ENCODE assay signal across 10 cellular contexts in the genomic region with DNA sequence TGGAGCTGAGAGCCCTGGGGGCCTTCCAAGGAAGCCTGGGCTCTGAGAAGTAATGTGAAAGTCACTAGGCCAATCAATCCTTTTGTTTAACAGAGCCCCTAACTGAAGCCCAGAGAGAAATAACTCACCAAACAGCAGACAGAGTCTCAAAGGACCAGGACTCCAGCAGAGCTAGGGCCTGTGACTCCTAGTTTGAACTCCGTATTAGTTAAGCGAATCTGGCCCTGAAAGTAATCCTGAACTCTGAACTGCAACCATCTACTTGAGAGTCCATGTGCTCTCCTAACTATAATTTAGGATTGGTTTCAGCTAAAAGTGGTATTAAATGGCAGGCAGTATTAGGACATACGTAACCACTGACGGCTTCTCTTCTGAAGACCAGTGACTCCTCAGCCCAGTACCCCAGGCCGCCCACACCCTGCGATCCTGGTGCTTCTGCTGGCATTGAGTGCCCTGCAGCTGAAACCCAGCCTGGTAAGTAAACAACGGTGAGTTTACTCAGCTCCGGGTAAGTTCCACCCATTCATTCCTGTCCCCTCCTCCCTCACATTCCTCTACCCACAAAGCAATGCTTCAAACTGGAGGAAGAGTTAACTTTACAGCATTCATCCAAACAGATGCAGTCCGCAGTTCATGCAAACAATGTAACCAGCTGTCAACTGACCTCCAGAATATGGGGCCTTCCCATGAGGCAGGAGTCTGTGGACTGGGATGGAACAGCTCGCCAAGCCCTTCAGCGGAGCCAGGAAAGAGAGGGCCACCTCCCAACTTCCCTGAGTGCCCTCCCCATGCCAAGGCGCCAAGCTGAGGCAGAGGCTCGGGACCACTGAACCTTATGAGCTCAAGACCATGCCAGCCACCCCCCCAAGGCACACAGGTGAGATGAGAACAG. TPM values are rescaled to one million over a fixed set of nuclear protein-coding genes. Genes with fewer than 3 reads are reported as not detected.
DNase-seq lines count a peak whose midpoint lies in the region; ATAC-seq and TF ChIP-seq lines count a peak whose summit lies in the region.
"Had no signal": no experiment of that assay in that cellular context is flagged by ENCODE, and none has a peak within 500 bp of the region (broad histone marks: within the 10 kb centered on the region; RNA-seq: fewer than 3 reads in every experiment).

No MANE protein-coding gene starts in this region.

- H3K23ac ChIP-seq in mesendoderm (ENCODE audit: low read length): no peak overlapping the region

- H3K9ac ChIP-seq in mammary epithelial cell (ENCODE audit: insufficient read depth, low read length) (no peak overlapping the region), mesendoderm (ENCODE audit: low read length) (no peak overlapping the region)

- no peak overlapping the region for H4K8ac ChIP-seq in mesendoderm (ENCODE audit: low read depth, low read length)

- no peaks in the 10 kb centered on the region for H3K79me2 ChIP-seq in mammary epithelial cell (ENCODE audit: insufficient read depth, low read length)
- H3K79me2 ChIP-seq in mesendoderm (ENCODE audit: control insufficient read depth, insufficient read depth, low read length): no peaks in the 10 kb centered on the region

- H3K4me1 ChIP-seq in mammary epithelial cell (ENCODE audit: insufficient read depth, low read length) (peaks cover 2% of the 10 kb centered on the region), mesendoderm (ENCODE audit: control insufficient read depth, low read depth, low read length) (no peaks in the 10 kb centered on the region)

- H3K9me3 ChIP-seq in AG04450 (ENCODE audit: control insufficient read depth, insufficient read depth, low read length) (peaks cover 2% of the 10 kb centered on the region; the same call in 1 of the 2 replicates), mammary epithelial cell (replicated peaks; ENCODE audit: insufficient read depth, low read length) (no peaks in the 10 kb centered on the region)

- no peak overlapping the region for H2BK5ac ChIP-seq in mesendoderm (ENCODE audit: low read length)

- H3K4me2 ChIP-seq in mammary epithelial cell (ENCODE audit: insufficient read depth, low read depth, low read length) (no peak overlapping the region), mesendoderm (ENCODE audit: low read length) (no peak overlapping the region)

- BruUV-seq in mammary epithelial cell (replicated peaks; lab: Mats Ljungman, UMichigan): no TSS peak

- ATAC-seq in GM19324 (IDR thresholded peaks at IDR 0.05; ENCODE audit: low FRiP score, unreplicated experiment): no peak
- ATAC-seq in GM21390 (IDR thresholded peaks at IDR 0.05; ENCODE audit: unreplicated experiment): no peak

- in situ Hi-C loops in mammary epithelial cell (cut with MboI; ENCODE audit: low sequenced_read_pairs in 2 of 2): no loop called here

- H2AK5ac ChIP-seq in mesendoderm (ENCODE audit: low read length): no peak overlapping the region

- H4K5ac ChIP-seq in mesendoderm (ENCODE audit: low read length): no peak overlapping the region

- no peaks in the 10 kb centered on the region for H4K20me1 ChIP-seq in mammary epithelial cell (ENCODE audit: insufficient read depth, low read length)

- TF ChIP-seq CTCF in AG04450 (IDR thresholded peaks at IDR 0.05; ENCODE audit: low read depth, low read length): no peak
- TF ChIP-seq CTCF in mammary epithelial cell (conservative IDR thresholded peaks at IDR 0.05 in 1 of 2, IDR thresholded peaks at IDR 0.05 in 1 of 2; ENCODE audit: extremely low read depth in 1 of 2, insufficient read depth in 1 of 2, low read depth in 1 of 2, low read length in 2 of 2): no peak

- CTCF ChIA-PET in AG04450 (lab: Charles Lee) (interaction anchor here (1.0 kb wide), 1 partner anchor 10 kb away, joined by 3 read pairs; no protein-coding TSS in a partner anchor), mammary epithelial cell (lab: Charles Lee; ENCODE audit: low non-redundant PET) (interaction anchor here (0.8 kb wide), 1 partner anchor 15 kb away, joined by 6 read pairs; no protein-coding TSS in a partner anchor)

- peak overlapping the region; percentile 11 for H3K27ac ChIP-seq in AG04450 (ENCODE audit: low read depth, low read length)
- H3K27ac ChIP-seq in mammary epithelial cell (ENCODE audit: insufficient read depth, low read depth, low read length): no peak overlapping the region
- H3K27ac ChIP-seq in mesendoderm (ENCODE audit: low read depth, low read length): no peak overlapping the region

- H2BK120ac ChIP-seq in mesendoderm (ENCODE audit: low read depth, low read length): no peak overlapping the region

- no peak overlapping the region for H3K4ac ChIP-seq in mesendoderm (ENCODE audit: low read depth, low read length)

- POLR2A ChIA-PET in AG04450 (lab: Yijun Ruan, JAX): no interaction called here

- H2AFZ ChIP-seq in mammary epithelial cell (ENCODE audit: low read depth, low read length): no peak overlapping the region

- WGBS in mammary epithelial cell (ENCODE audit: low coverage, missing lambda C conversion rate): 97% methylated on average over 13 of the region's 13 CpGs
- no CpG with 5 or more reads among the region's 13 CpGs for WGBS in mesendoderm (ENCODE audit: extremely low coverage, insufficient coverage, low lambda C conversion rate)

- no peaks in the 10 kb centered on the region for H3K36me3 ChIP-seq in mammary epithelial cell (ENCODE audit: insufficient read depth, low read length)
- no peaks in the 10 kb centered on the region for H3K36me3 ChIP-seq in mesendoderm (ENCODE audit: control insufficient read depth, insufficient read depth, low read length)

- H3K4me3 ChIP-seq in AG04450 (ENCODE audit: low read depth, low read length) (no peak overlapping the region), mammary epithelial cell (replicated peaks in 1 of 3; ENCODE audit: insufficient read depth in 1 of 3, low read depth in 2 of 3, low read length in 3 of 3) (no peak overlapping the region), mesendoderm (ENCODE audit: low read length) (no peak overlapping the region)

- no peak overlapping the region for H2BK15ac ChIP-seq in mesendoderm (replicated peaks; ENCODE audit: low read depth)

- H3K79me1 ChIP-seq in mesendoderm (ENCODE audit: low read length): peaks cover 1% of the 10 kb centered on the region

- intact Hi-C loops in mammary epithelial cell (cut with micrococcal nuclease): no loop called here

- H3K56ac ChIP-seq in mesendoderm (ENCODE audit: low read length): no peak overlapping the region

- H3K18ac ChIP-seq in mesendoderm (ENCODE audit: low read length): no peak overlapping the region

- dilution Hi-C loops in mammary epithelial cell (cut with HindIII; ENCODE audit: low sequenced_read_pairs): no loop called here

- DNase-seq in AG04450 (ENCODE audit: low read depth, low spot score): peak; percentile 13
- DNase-seq in NCI-H146 (lab: John Stamatoyannopoulos, UW): peak; percentile 50
- peak; percentile 42 for DNase-seq in mammary epithelial cell
- DNase-seq in mesendoderm: peak; percentile 41
- DNase-seq in NOMO-1 treated with dmso at 0.1 percent for 144 hours (lab: John Stamatoyannopoulos, UW; ENCODE audit: unreplicated experiment): no peak
- DNase-seq in activated CD8-positive, alpha-beta memory T cell treated with anti-CD3 and anti-CD28 coated beads, Interleukin-2, amount 50 U/mL, for 4 hours: no peak
- DNase-seq: activated naive CD4-positive, alpha-beta T cell treated with Interleukin-2 at 50 U/mL for 16 hours; posterior cingulate gyrus had no signal

- H3K27me3 ChIP-seq in AG04450 (ENCODE audit: control insufficient read depth, insufficient read depth, low read length): peaks cover 11% of the 10 kb centered on the region
- H3K27me3 ChIP-seq in mammary epithelial cell (ENCODE audit: insufficient read depth, low read length): no peaks in the 10 kb centered on the region
- no peaks in the 10 kb centered on the region for H3K27me3 ChIP-seq in mesendoderm (ENCODE audit: insufficient read depth, low read length, poor library complexity)

RNA-seq across cellular contexts. Expression of gene MYO5C, which starts 7.3 kb away (rescaled TPM):
- polyA plus RNA-seq in AG04450 (2011; rRNA removed) (0.14 and 0.24 TPM in 2 replicates), mammary epithelial cell (1.2 TPM)
- polyA minus RNA-seq in AG04450 (2011; rRNA and poly(A)+ RNA removed): 0.22 and 0.28 TPM in 2 replicates
- total RNA-seq in mammary epithelial cell: 1 to 10 TPM; 2.4 to 2.5 TPM
- polyA minus RNA-seq in mammary epithelial cell: 7.8 TPM
- 7.4 TPM for polyA plus RNA-seq in mesendoderm (2013, experiment 1 of 2)
- 8.0 TPM for polyA plus RNA-seq in mesendoderm (2013, experiment 2 of 2)

Comparison
In these comparisons a context has a peak if more than half of its experiments do, and no peak if none do; other contexts are left out.
1. DNase-seq: peak in AG04450 (single experiment), NCI-H146 (single experiment), mammary epithelial cell (single experiment) and mesendoderm (single experiment); none in NOMO-1 treated with dmso at 0.1 percent for 144 hours (single experiment) and activated CD8-positive, alpha-beta memory T cell treated with anti-CD3 and anti-CD28 coated beads, Interleukin-2, amount 50 U/mL, for 4 hours (single experiment).